Comparison of ENCODE assay signal across 8 cellular contexts in the genomic region with DNA sequence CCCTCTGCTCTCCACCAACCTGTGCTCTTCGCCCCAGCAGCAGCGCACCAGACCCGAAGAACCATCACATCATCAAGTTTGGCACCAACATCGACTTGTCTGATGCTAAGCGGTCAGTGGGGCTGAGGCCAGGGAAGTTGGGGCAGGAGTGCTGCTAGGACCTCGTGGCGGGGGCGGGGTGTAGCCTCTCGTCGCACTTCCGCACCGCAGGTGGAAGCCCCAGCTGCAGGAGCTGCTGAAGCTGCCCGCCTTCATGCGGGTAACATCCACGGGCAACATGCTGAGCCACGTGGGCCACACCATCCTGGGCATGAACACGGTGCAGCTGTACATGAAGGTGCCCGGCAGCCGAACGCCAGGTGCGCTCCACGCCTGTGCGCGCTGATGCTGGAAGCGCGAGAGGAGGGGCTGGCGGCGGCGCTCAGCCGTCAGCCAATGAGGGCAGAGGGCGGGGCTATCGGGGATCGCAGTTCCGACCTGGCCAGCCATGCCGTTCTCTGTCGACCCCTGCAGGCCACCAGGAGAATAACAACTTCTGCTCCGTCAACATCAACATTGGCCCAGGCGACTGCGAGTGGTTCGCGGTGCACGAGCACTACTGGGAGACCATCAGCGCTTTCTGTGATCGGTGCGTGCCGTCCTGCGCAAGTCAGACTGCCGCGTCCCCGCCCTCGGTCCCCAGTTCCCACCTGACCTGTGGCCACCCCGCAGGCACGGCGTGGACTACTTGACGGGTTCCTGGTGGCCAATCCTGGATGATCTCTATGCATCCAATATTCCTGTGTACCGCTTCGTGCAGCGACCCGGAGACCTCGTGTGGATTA. TPM values are rescaled to one million over a fixed set of nuclear protein-coding genes. Genes with fewer than 3 reads are reported as not detected.
DNase-seq lines count a peak whose midpoint lies in the region; ATAC-seq and TF ChIP-seq lines count a peak whose summit lies in the region.

No MANE protein-coding gene starts in this region.

- TF ChIP-seq CTCF in HL-60 (IDR thresholded peaks at IDR 0.05; ENCODE audit: insufficient read depth, low read length) (peak; percentile 60), OCI-LY1 (IDR thresholded peaks at IDR 0.05; ENCODE audit: low read length) (peak; percentile 89)

- H3K27me3 ChIP-seq in HL-60 (ENCODE audit: insufficient read depth, poor library complexity, severe bottlenecking): no peaks in the 10 kb centered on the region
- H3K27me3 ChIP-seq in OCI-LY1 (ENCODE audit: insufficient read depth, low read length): no peaks in the 10 kb centered on the region
- H3K27me3 ChIP-seq in mucosa of rectum (ENCODE audit: control insufficient read depth in 2 of 2, insufficient read depth in 2 of 2, low read length in 2 of 2): no peaks in the 10 kb centered on the region

- H3K9me3 ChIP-seq in OCI-LY1 (ENCODE audit: low read length) (no peaks in the 10 kb centered on the region), mucosa of rectum (ENCODE audit: control insufficient read depth in 2 of 2, low read length in 2 of 2) (no peaks in the 10 kb centered on the region)

- peak; percentile 39 for TF ChIP-seq POLR2A in erythroblast (IDR thresholded peaks at IDR 0.05; ENCODE audit: low read length)

- peak; percentile 74 for DNase-seq in Caki2 (ENCODE audit: low read depth)
- peak in 1 of 2 experiments; percentile 81 for DNase-seq in HL-60 (ENCODE audit: low read depth in 1 of 2, low spot score in 1 of 2)
- peak; percentile 94 for DNase-seq in activated T-cell treated with anti-CD3 and anti-CD28 coated beads, Interleukin-2, amount 50 U/mL, for 1 hour
- peak; percentile 92 to 96 for DNase-seq in erythroblast (lab: John Stamatoyannopoulos, UW)
- peak; percentile 84 for DNase-seq in stimulated activated CD8-positive, alpha-beta memory T cell treated with anti-CD3 and anti-CD28 coated beads, Interleukin-7, amount 100 ng/mL, for 24 hours (ENCODE audit: low read depth)

- in situ Hi-C loops in Caki2 (cut with HindIII; ENCODE audit: low pct_unique_long_range_greater_than_20kb, low sequenced_read_pairs): no loop called here

- no peak overlapping the region for H3K27ac ChIP-seq in HL-60 (replicated peaks)
- peak overlapping the region; percentile 80 for H3K27ac ChIP-seq in OCI-LY1 (ENCODE audit: low read depth, low read length, poor library complexity, severe bottlenecking)
- peak overlapping the region; percentile 23 to 62 for H3K27ac ChIP-seq in mucosa of rectum (ENCODE audit: low read depth in 2 of 2, low read length in 2 of 2)

- no peaks in the 10 kb centered on the region for H3K9me2 ChIP-seq in OCI-LY1 (ENCODE audit: low read depth, low read length)

- H3K79me2 ChIP-seq in OCI-LY1 (ENCODE audit: insufficient read depth, low read length): no peaks in the 10 kb centered on the region

- peak overlapping the region; percentile 23 for H3K4me3 ChIP-seq in HL-60 (replicated peaks; ENCODE audit: insufficient read depth, low read length)
- peak overlapping the region; percentile 66 for H3K4me3 ChIP-seq in OCI-LY1 (ENCODE audit: low read depth, low read length, poor library complexity, severe bottlenecking)
- H3K4me3 ChIP-seq in mucosa of rectum (ENCODE audit: low read length in 2 of 2): peak overlapping the region; percentile 38 to 46

- peak overlapping the region; percentile 90 for H3K4me2 ChIP-seq in OCI-LY1 (ENCODE audit: low read length)

- H3K4me1 ChIP-seq in OCI-LY1 (ENCODE audit: insufficient read depth, low read length, severe bottlenecking): peaks cover 43% of the 10 kb centered on the region
- peaks cover 23 to 26% of the 10 kb centered on the region in 2 donors for H3K4me1 ChIP-seq in mucosa of rectum (ENCODE audit: control insufficient read depth in 2 of 2, insufficient read depth in 2 of 2, low read length in 2 of 2)

- H3F3A ChIP-seq in OCI-LY1 (ENCODE audit: insufficient read depth, low read length): peaks cover 6% of the 10 kb centered on the region

- H3K9ac ChIP-seq in OCI-LY1 (ENCODE audit: low read length) (peak overlapping the region; percentile 70), mucosa of rectum (ENCODE audit: low read depth in 1 of 2, low read length in 2 of 2) (peak overlapping the region in 1 of 2 donors; percentile 21)

- ATAC-seq in GM19463 (IDR thresholded peaks at IDR 0.05; ENCODE audit: unreplicated experiment): peak; percentile 94

- H2AFZ ChIP-seq in OCI-LY1 (ENCODE audit: low read length): no peak overlapping the region

- no peaks in the 10 kb centered on the region for H4K20me1 ChIP-seq in OCI-LY1 (ENCODE audit: insufficient read depth, low read length)

- H3K36me3 ChIP-seq in OCI-LY1 (ENCODE audit: insufficient read depth, low read length): peaks cover 64% of the 10 kb centered on the region
- H3K36me3 ChIP-seq in mucosa of rectum (ENCODE audit: control insufficient read depth in 2 of 2, insufficient read depth in 2 of 2, low read length in 2 of 2): peaks cover 41 to 46% of the 10 kb centered on the region in 2 donors

RNA-seq across cellular contexts. Expression of gene TMEM88, which starts 3.2 kb away (rescaled TPM):
- total RNA-seq in Caki2 (2014; rRNA removed; shearing (Covaris generic); ENCODE audit: low replicate concordance): not detected in 2 replicates

RNA-seq across cellular contexts. Expression of gene NAA38, which starts 5.7 kb away (rescaled TPM):
- 52.9 and 61.3 TPM in 2 replicates for total RNA-seq in Caki2 (2014; rRNA removed; shearing (Covaris generic); ENCODE audit: low replicate concordance)

RNA-seq across cellular contexts. Expression of gene CYB5D1, which starts 6.2 kb away (rescaled TPM):
- 4.6 and 4.7 TPM in 2 replicates for total RNA-seq in Caki2 (2014; rRNA removed; shearing (Covaris generic); ENCODE audit: low replicate concordance)

RNA-seq across cellular contexts. Expression of gene KDM6B, which starts 17.6 kb away (rescaled TPM):
- 0.27 TPM in 1 of 2 replicates, not detected in the other for total RNA-seq in Caki2 (2014; rRNA removed; shearing (Covaris generic); ENCODE audit: low replicate concordance)

RNA-seq across cellular contexts. Expression of gene CHD3, which starts 36.9 kb away (rescaled TPM):
- 21.3 and 23.8 TPM in 2 replicates for total RNA-seq in Caki2 (2014; rRNA removed; shearing (Covaris generic); ENCODE audit: low replicate concordance)
